Comparison of ENCODE assay signal across 8 cellular contexts in the genomic region with DNA sequence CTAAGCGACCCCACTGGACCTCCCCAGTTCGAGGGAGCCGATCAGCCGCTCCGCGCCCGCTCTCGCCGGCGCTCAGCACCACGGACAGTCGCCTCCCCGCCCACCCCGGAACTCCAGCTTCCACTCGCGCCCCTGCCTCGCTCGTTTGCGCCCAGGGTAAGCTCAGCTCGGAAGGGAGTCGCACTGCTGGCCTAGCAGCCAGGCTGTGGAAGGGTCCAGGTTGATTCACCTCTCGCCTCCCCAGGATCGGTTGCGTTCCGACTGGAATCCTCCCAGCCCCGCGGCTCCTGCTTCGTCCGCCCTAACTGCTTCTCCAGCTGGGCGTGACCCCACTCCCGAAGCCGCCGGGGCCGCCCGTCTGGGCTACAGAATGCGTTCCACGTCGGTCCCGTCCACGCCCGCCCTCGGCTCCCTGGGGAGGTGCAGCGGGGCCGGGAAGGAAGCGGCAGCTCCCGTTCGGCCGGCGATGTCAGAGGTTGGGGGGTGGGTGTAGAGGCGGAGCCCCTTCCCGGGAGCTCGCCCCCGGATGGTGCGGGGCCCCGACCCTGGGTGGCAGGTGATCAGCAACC. TPM values are rescaled to one million over a fixed set of nuclear protein-coding genes. Genes with fewer than 3 reads are reported as not detected.
A peak's percentile ranks its signal among the peaks of the same experiment; 100 is the strongest.
DNase-seq lines count a peak whose midpoint lies in the region; ATAC-seq lines count a peak whose summit lies in the region.

No MANE protein-coding gene starts in this region.

- peak overlapping the region; percentile 84 for H3K4me3 ChIP-seq in adipocyte (ENCODE audit: low read length)
- peak overlapping the region; percentile 34 for H3K4me3 ChIP-seq in right cardiac atrium (ENCODE audit: low read length)

- no peak overlapping the region for H3K9ac ChIP-seq in adipocyte (ENCODE audit: low read length)

- H3K36me3 ChIP-seq in adipocyte (ENCODE audit: control insufficient read depth, insufficient read depth, low read length, severe bottlenecking): no peaks in the 10 kb centered on the region

- H3K4me1 ChIP-seq in adipocyte (ENCODE audit: control insufficient read depth, insufficient read depth, low read length) (peaks cover 5% of the 10 kb centered on the region), right cardiac atrium (ENCODE audit: control insufficient read depth, insufficient read depth, low read length) (no peaks in the 10 kb centered on the region)

- H3K9me3 ChIP-seq in adipocyte (ENCODE audit: control insufficient read depth, low read length) (peaks cover 3% of the 10 kb centered on the region), right cardiac atrium (ENCODE audit: control insufficient read depth, low read length) (no peaks in the 10 kb centered on the region)

- ATAC-seq in right cardiac atrium (peak; percentile 87 to 88), GM21717 (IDR thresholded peaks at IDR 0.05; ENCODE audit: unreplicated experiment) (no peak)

- H3K27me3 ChIP-seq in adipocyte (replicated peaks; ENCODE audit: control insufficient read depth, insufficient read depth, low read length) (peaks cover 50% of the 10 kb centered on the region), right cardiac atrium (ENCODE audit: control insufficient read depth, insufficient read depth) (no peaks in the 10 kb centered on the region)

- intact Hi-C loops in right cardiac atrium (cut with DNase I): loop anchor here in 1 of 4 donors (10.0 kb wide), 1 partner anchor 51 kb away; no protein-coding TSS in a partner anchor

- peak in 4 of 6 experiments; percentile 1 to 40 (median 10) for DNase-seq in stimulated activated naive CD4-positive, alpha-beta T cell (lab: John Stamatoyannopoulos, UW)
- DNase-seq in stimulated activated naive CD4-positive, alpha-beta T cell treated with Interleukin-2 at 50 U/mL for 16 hours (lab: John Stamatoyannopoulos, UW): no peak
- DNase-seq in NCI-H748 (lab: John Stamatoyannopoulos, UW; ENCODE audit: unreplicated experiment): peak; percentile 60
- DNase-seq in adipocyte (ENCODE audit: low read depth): peak; percentile 77
- DNase-seq in right cardiac atrium: peak; percentile 60 to 84 (median 72)
- peak; percentile 6 for DNase-seq in renal cortical epithelial cell (ENCODE audit: low read depth)
- DNase-seq in KG1 (lab: John Stamatoyannopoulos, UW): no peak

- no peak overlapping the region for H3K27ac ChIP-seq in right cardiac atrium (ENCODE audit: low read length)

- WGBS in right cardiac atrium: under 1% methylated on average over 55 of the region's 55 CpGs

RNA-seq across cellular contexts. Expression of gene SCN3B, which starts 0.3 kb away (rescaled TPM):
- under 1 TPM; 0.20 to 0.91 (median 0.57) TPM for total RNA-seq in right cardiac atrium
- 0.41 TPM for polyA plus RNA-seq in right cardiac atrium
- 0.20 and 0.35 TPM in 2 replicates for total RNA-seq in renal cortical epithelial cell

Comparison
In these comparisons a context has a peak if more than half of its experiments do, and no peak if none do; other contexts are left out.
1. DNase-seq: peak in stimulated activated naive CD4-positive, alpha-beta T cell (4 of 6), NCI-H748 (single experiment), adipocyte (single experiment), right cardiac atrium (3 of 3) and renal cortical epithelial cell (single experiment); none in stimulated activated naive CD4-positive, alpha-beta T cell treated with Interleukin-2 at 50 U/mL for 16 hours (single experiment) and KG1 (single experiment).